ENCODE assay signal across 8 cellular contexts in genomic region chr1:226186124-226187018, GRCh38. TPM values are rescaled to one million over a fixed set of nuclear protein-coding genes. Genes with fewer than 3 reads are reported as not detected.
DNase-seq lines count a peak whose midpoint lies in the region; ATAC-seq and TF ChIP-seq lines count a peak whose summit lies in the region.

Gene ACBD3, minus strand, starts transcription at chr1:226186741. Its CDS starts 66 bp downstream, at chr1:226186675.

- peak; percentile 92 for ATAC-seq in GM19324 (IDR thresholded peaks at IDR 0.05; ENCODE audit: low FRiP score, unreplicated experiment)
- ATAC-seq in HG03460 (IDR thresholded peaks at IDR 0.05; ENCODE audit: unreplicated experiment) = peak; percentile 94

- no peaks in the 10 kb centered on the region for H3K27me3 ChIP-seq in BJ (ENCODE audit: control insufficient read depth, insufficient read depth, low read length)
- no peaks in the 10 kb centered on the region for H3K27me3 ChIP-seq in layer of hippocampus (ENCODE audit: control insufficient read depth, insufficient read depth, low read length)

- peak; percentile 28 for DNase-seq in BJ (ENCODE audit: low read depth)
- DNase-seq in NCI-H526 (lab: John Stamatoyannopoulos, UW) = peak; percentile 64 to 85
- DNase-seq in activated CD4-positive, alpha-beta T cell treated with anti-CD3 and anti-CD28 coated beads for 4 hours = peak; percentile 77 to 80
- DNase-seq in stimulated activated CD4-positive, alpha-beta T cell treated with anti-CD3 and anti-CD28 coated beads, Interleukin-1b, Interleukin-23, amount 100 ng/mL, for 24 hours (ENCODE audit: low read depth in 4 of 4, low spot score in 1 of 4) = peak; percentile 63 to 79 (median 74)

- POLR2A ChIA-PET in BJ (lab: Charles Lee) = no interaction called here

- no peaks in the 10 kb centered on the region; the same call in 1 of the 2 replicates for H3K36me3 ChIP-seq in BJ (ENCODE audit: control insufficient read depth, insufficient read depth, low read length)

- peak within 1 kb of the TSS; percentile 85 for H3K4me3 ChIP-seq in BJ (ENCODE audit: low read depth, low read length)

- TF ChIP-seq CTCF in BJ (IDR thresholded peaks at IDR 0.05; ENCODE audit: insufficient read depth, low read depth, low read length) = no peak

- H3K27ac ChIP-seq in cingulate gyrus (ENCODE audit: low read depth, low read length) (peak within 1 kb of the TSS; percentile 93), layer of hippocampus (ENCODE audit: low read depth, low read length) (peak within 1 kb of the TSS; percentile 92)

- CTCF ChIA-PET in BJ (lab: Yijun Ruan, JAX) = interaction anchor here (0.6 to 2.9 kb wide), 3 partner anchors 11 to 230 kb away, joined by 3 to 20 read pairs (median 3); no protein-coding TSS in a partner anchor

RNA-seq across cellular contexts. Expression of gene ACBD3, which starts in this region (rescaled TPM):
- 22.8 and 39.5 TPM in 2 replicates for polyA plus RNA-seq in BJ (2011; rRNA removed)
- polyA minus RNA-seq in BJ (2011; rRNA and poly(A)+ RNA removed) = 17.2 and 18.3 TPM in 2 replicates

Comparison
In these comparisons a context has a peak if more than half of its experiments do, and no peak if none do; other contexts are left out.
1. Peak in every context shown above with its lines: DNase-seq, ATAC-seq, H3K4me3 ChIP-seq and H3K27ac ChIP-seq.
2. DNase-seq: peak in every context shown above with its lines; median percentile 78 in activated CD4-positive, alpha-beta T cell treated with anti-CD3 and anti-CD28 coated beads for 4 hours; 74 in NCI-H526; 74 in stimulated activated CD4-positive, alpha-beta T cell treated with anti-CD3 and anti-CD28 coated beads, Interleukin-1b, Interleukin-23, amount 100 ng/mL, for 24 hours; 28 in BJ.